10 cellular contexts compared by ENCODE assay signal in genomic region chr2:196783431-196784094, GRCh38. TPM values are rescaled to one million over a fixed set of nuclear protein-coding genes. Genes with fewer than 3 reads are reported as not detected.
DNase-seq lines count a peak whose midpoint lies in the region; ATAC-seq, FAIRE-seq and TF ChIP-seq lines count a peak whose summit lies in the region.
"Had no signal": no experiment of that assay in that cellular context is flagged by ENCODE, and none has a peak within 500 bp of the region (broad histone marks: within the 10 kb centered on the region; RNA-seq: fewer than 3 reads in every experiment).

No MANE protein-coding gene starts in this region.

- H3K4me3 ChIP-seq in ovary: no peak overlapping the region

- H3K36me3 ChIP-seq in ovary: no peaks in the 10 kb centered on the region

- no peaks in the 10 kb centered on the region for H3K4me1 ChIP-seq in ovary (ENCODE audit: insufficient read depth)

- H3K27me3 Mint-ChIP-seq in WTC11 (ENCODE audit: low read depth) (no peaks in the 10 kb centered on the region), immature natural killer cell (ENCODE audit: low read depth in 3 of 3) (peaks cover 0 to 2% (median 0%) of the 10 kb centered on the region in 3 donors)

- peak; percentile 98 for FAIRE-seq in H54 (lab: Jason Lieb, UNC)

- peaks cover 7% of the 10 kb centered on the region for H3K4me1 Mint-ChIP-seq in WTC11
- peaks cover 0 to 1% of the 10 kb centered on the region in 2 donors for H3K4me1 Mint-ChIP-seq in immature natural killer cell

- no peak for TF ChIP-seq EP300 in ovary (IDR thresholded peaks at IDR 0.05)

- POLR2A ChIA-PET in GM10248 (lab: Yijun Ruan, JAX) (no interaction called here), WTC11 (lab: Charles Lee) (no interaction called here)

- no peak for ATAC-seq in WTC11
- no peak for ATAC-seq in GM19328 (IDR thresholded peaks at IDR 0.05; ENCODE audit: unreplicated experiment)

- CTCF ChIA-PET in GM10248 (lab: Yijun Ruan, JAX): interaction anchor here (0.7 to 1.3 kb wide), 2 partner anchors 10 to 33 kb away, joined by 3 read pairs; no protein-coding TSS in a partner anchor
- CTCF ChIA-PET in WTC11 (lab: Charles Lee): no interaction called here

- 91 to 95% (median 94%) methylated on average over 4 of the region's 4 CpGs for WGBS in ovary, 3 donors

- TF ChIP-seq CTCF in GM10248 (IDR thresholded peaks at IDR 0.05; ENCODE audit: control extremely low read depth, extremely low read depth, low read depth, missing control alignments) (no peak), WTC11 (IDR thresholded peaks at IDR 0.05) (no peak), ovary (IDR thresholded peaks at IDR 0.05) (no peak)

- H3K4me3 Mint-ChIP-seq in WTC11: no peak overlapping the region
- H3K4me3 Mint-ChIP-seq in immature natural killer cell: no peak overlapping the region

- no peaks in the 10 kb centered on the region for H3K9me3 ChIP-seq in ovary

- H3K27me3 ChIP-seq in ovary: peaks cover 4% of the 10 kb centered on the region

- peaks cover 48% of the 10 kb centered on the region for H3K36me3 Mint-ChIP-seq in WTC11
- H3K36me3 Mint-ChIP-seq in immature natural killer cell: peaks cover 18 to 42% (median 27%) of the 10 kb centered on the region in 3 donors

- DNase-seq in GM10248 (ENCODE audit: extremely low spot score) (peak; percentile 18), H54 (ENCODE audit: insufficient read length, low spot score) (peak; percentile 26), WTC11 (ENCODE audit: low spot score) (no peak), kidney tubule cell (ENCODE audit: low spot score) (peak; percentile 72), immature natural killer cell (no peak), Kasumi-1 (lab: John Stamatoyannopoulos, UW) (no peak), ovary (no peak)
- DNase-seq: amygdala had no signal

- intact Hi-C loops in ovary (cut with DNase I): no loop called here

- TF ChIP-seq POLR2A in H54 (IDR thresholded peaks at IDR 0.05; ENCODE audit: low read depth, low read length): no peak
- TF ChIP-seq POLR2A in ovary (IDR thresholded peaks at IDR 0.05): no peak

- no peak overlapping the region for H3K27ac ChIP-seq in ovary

- H3K9me3 Mint-ChIP-seq in WTC11: no peaks in the 10 kb centered on the region
- no peaks in the 10 kb centered on the region for H3K9me3 Mint-ChIP-seq in immature natural killer cell

- H3K27ac Mint-ChIP-seq in WTC11: peak overlapping the region; percentile 45
- H3K27ac Mint-ChIP-seq in immature natural killer cell: peak overlapping the region in 1 of 6 donors; percentile 49

TF ChIP-seq in WTC11, 78 proteins besides CTCF, POLR2A, EP300 and RAD21:
- no peak for TF ChIP-seq NFYB (CRISPR knock-in tag; conservative IDR thresholded peaks at IDR 0.05; ENCODE audit: low read depth)
- TF ChIP-seq, protein P1, sequence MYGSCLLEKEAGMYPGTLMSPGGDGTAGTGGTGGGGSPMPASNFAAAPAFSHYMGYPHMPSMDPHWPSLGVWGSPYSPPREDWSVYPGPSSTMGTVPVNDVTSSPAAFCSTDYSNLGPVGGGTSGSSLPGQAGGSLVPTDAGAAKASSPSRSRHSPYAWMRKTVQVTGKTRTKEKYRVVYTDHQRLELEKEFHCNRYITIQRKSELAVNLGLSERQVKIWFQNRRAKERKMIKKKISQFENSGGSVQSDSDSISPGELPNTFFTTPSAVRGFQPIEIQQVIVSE (CRISPR knock-in tag; IDR thresholded peaks at IDR 0.05; ENCODE audit: borderline replicate concordance): no peak
- no peak for TF ChIP-seq FOXJ3 (CRISPR knock-in tag; IDR thresholded peaks at IDR 0.05; ENCODE audit: borderline replicate concordance)
- no peak for TF ChIP-seq RELA (CRISPR knock-in tag; IDR thresholded peaks at IDR 0.05; ENCODE audit: borderline replicate concordance)
- TF ChIP-seq PRRX2 (CRISPR knock-in tag; IDR thresholded peaks at IDR 0.05): no peak
- no peak for TF ChIP-seq EMX1 (CRISPR knock-in tag; IDR thresholded peaks at IDR 0.05)
- TF ChIP-seq HMGA2 (CRISPR knock-in tag; IDR thresholded peaks at IDR 0.05): no peak
- no peak for TF ChIP-seq ZNF416 (CRISPR knock-in tag; IDR thresholded peaks at IDR 0.05)

RNA-seq across cellular contexts. Expression of gene GTF3C3, which starts 15.9 kb away (rescaled TPM):
- total RNA-seq in WTC11 (2021) (43.3 to 54.7 TPM (median 49.2 TPM) in 3 replicates), ovary (10 to 100 TPM; 23.8 to 30.7 (median 28.0) TPM)
- polyA plus RNA-seq in immature natural killer cell (10 to 100 TPM in 2 of 3 donors, 1 to 10 TPM in 1; 9.7 to 14.3 (median 12.7) TPM), ovary (10 to 100 TPM; 11.6 to 25.6 TPM)

RNA-seq across cellular contexts. Expression of gene C2orf66, which starts 25.6 kb away (rescaled TPM):
- not detected in 3 replicates for total RNA-seq in WTC11 (2021)
- under 1 TPM in 1 of 3 donors, not detected in 2; 0.16 TPM for polyA plus RNA-seq in immature natural killer cell
- under 1 TPM in 1 of 7 donors, not detected in 6; 0.20 TPM for total RNA-seq in ovary
- polyA plus RNA-seq in ovary: under 1 TPM; 0.07 to 0.22 TPM
- total RNA-seq: G401 had no signal

Comparison
In these comparisons a context has a peak if more than half of its experiments do, and no peak if none do; other contexts are left out.
1. DNase-seq: peak in GM10248 (single experiment), H54 (single experiment) and kidney tubule cell (single experiment); none in WTC11 (single experiment), immature natural killer cell (0 of 3), Kasumi-1 (0 of 2) and ovary (0 of 5).